Comparison of ENCODE assay signal across 8 cellular contexts in the genomic region with DNA sequence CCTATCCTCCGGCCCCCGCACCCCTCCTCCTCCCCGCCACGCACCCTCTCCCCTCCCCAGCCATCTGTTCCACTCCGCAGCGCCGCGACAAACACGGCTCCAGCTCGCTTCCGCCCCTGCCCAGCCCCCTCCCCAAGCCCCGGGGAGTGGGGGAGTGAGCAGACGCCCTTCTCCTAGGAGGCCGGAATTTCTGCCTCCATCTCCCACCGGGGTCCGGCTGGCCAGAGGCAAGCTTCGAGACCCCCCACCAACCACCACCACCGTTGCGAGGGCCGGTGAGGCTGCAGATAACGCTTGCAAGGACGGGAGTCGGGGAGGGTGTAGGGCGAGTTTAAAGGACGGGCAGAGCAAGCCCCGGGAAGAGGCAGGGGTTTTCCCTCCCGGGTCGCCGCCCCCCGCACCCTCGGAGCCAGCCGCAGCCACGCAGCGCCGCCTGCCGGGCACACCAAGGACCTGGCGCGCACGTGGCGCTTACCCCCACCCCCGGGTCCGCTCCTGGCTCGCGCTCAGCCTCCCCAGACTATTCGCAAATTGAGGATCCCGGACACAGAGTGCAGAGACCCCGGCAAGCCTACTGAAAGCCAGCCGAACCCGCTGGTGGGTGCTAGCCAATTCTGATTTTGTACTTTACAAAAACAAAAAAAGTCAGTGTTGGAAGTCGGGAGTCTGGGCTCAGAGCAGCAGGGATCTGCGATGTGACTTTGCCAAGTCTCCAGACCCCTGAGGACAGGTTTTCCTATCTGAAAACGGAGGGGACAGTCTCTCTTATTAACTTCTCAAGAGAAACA. TPM values are rescaled to one million over a fixed set of nuclear protein-coding genes. Genes with fewer than 3 reads are reported as not detected.
A peak's percentile ranks its signal among the peaks of the same experiment; 100 is the strongest.
DNase-seq lines count a peak whose midpoint lies in the region; ATAC-seq and TF ChIP-seq lines count a peak whose summit lies in the region.

No MANE protein-coding gene starts in this region.

- peaks cover 24% of the 10 kb centered on the region for H3K27me3 Mint-ChIP-seq in activated CD4-positive, alpha-beta T cell treated with anti-CD3 and anti-CD28 coated beads, Interleukin-2, amount 10 ng/mL, durations not matched to agents 7 days and 5 days
- H3K27me3 Mint-ChIP-seq in naive thymus-derived CD8-positive, alpha-beta T cell: peaks cover 4 to 27% (median 15%) of the 10 kb centered on the region in 5 donors

- no peaks in the 10 kb centered on the region for H3K9me3 Mint-ChIP-seq in activated CD4-positive, alpha-beta T cell treated with anti-CD3 and anti-CD28 coated beads, Interleukin-2, amount 10 ng/mL, durations not matched to agents 7 days and 5 days
- H3K9me3 Mint-ChIP-seq in naive thymus-derived CD8-positive, alpha-beta T cell: no peaks in the 10 kb centered on the region

- CTCF ChIA-PET in activated CD4-positive, alpha-beta T cell treated with anti-CD3 and anti-CD28 coated beads, Interleukin-2, amount 10 ng/mL, durations not matched to agents 7 days and 5 days (lab: Charles Lee): interaction anchor here (0.9 to 3.0 kb wide), 11 partner anchors 9 to 162 kb away, joined by 3 to 19 read pairs (median 4); partner anchors contain the start of gene RTN4RL2

- in situ Hi-C loops in HAP-1 (cut with MboI; ENCODE audit: low sequenced_read_pairs): no loop called here

- peaks cover 8% of the 10 kb centered on the region; the same call in 1 of the 2 replicates for H3K27me3 ChIP-seq in MG63
- H3K27me3 ChIP-seq in thoracic aorta (replicated peaks; ENCODE audit: insufficient read depth): peaks cover 6% of the 10 kb centered on the region
- no peaks in the 10 kb centered on the region for H3K27me3 ChIP-seq in HAP-1 (ENCODE audit: low read depth)

- H3K27ac ChIP-seq in thoracic aorta: no peak overlapping the region

- peak; percentile 37 for TF ChIP-seq CTCF in thoracic aorta (IDR thresholded peaks at IDR 0.05)

- H3K27ac Mint-ChIP-seq in activated CD4-positive, alpha-beta T cell treated with anti-CD3 and anti-CD28 coated beads, Interleukin-2, amount 10 ng/mL, durations not matched to agents 7 days and 5 days: no peak overlapping the region
- H3K27ac Mint-ChIP-seq in naive thymus-derived CD8-positive, alpha-beta T cell: peak overlapping the region in 1 of 10 donors; percentile 5

- DNase-seq in MG63 (peak; percentile 54), thoracic aorta (ENCODE audit: low spot score) (no peak), HAP-1 (ENCODE audit: low spot score in 2 of 2) (no peak)
- DNase-seq in activated CD4-positive, alpha-beta T cell treated with anti-CD3 and anti-CD28 coated beads, Interleukin-2, amount 10 ng/mL, durations not matched to agents 7 days and 5 days: peak; percentile 48
- DNase-seq in effector CD4-positive, alpha-beta T cell: peak; percentile 50
- DNase-seq in naive thymus-derived CD8-positive, alpha-beta T cell: peak; percentile 47 to 76 (median 68)

- peak overlapping the region; percentile 29 for H3K4me3 ChIP-seq in MG63
- H3K4me3 ChIP-seq in thoracic aorta: peak overlapping the region; percentile 45
- H3K4me3 ChIP-seq in HAP-1: no peak overlapping the region

- H3K4me1 ChIP-seq in thoracic aorta (ENCODE audit: control insufficient read depth in 1 of 2, low read depth in 2 of 2) (peaks cover 6 to 11% of the 10 kb centered on the region in 2 donors), HAP-1 (no peaks in the 10 kb centered on the region)

- H3K36me3 Mint-ChIP-seq in activated CD4-positive, alpha-beta T cell treated with anti-CD3 and anti-CD28 coated beads, Interleukin-2, amount 10 ng/mL, durations not matched to agents 7 days and 5 days (ENCODE audit: low read depth): peaks cover 6% of the 10 kb centered on the region
- peaks cover 13 to 39% (median 31%) of the 10 kb centered on the region in 3 donors for H3K36me3 Mint-ChIP-seq in naive thymus-derived CD8-positive, alpha-beta T cell

- H3K4me1 Mint-ChIP-seq in activated CD4-positive, alpha-beta T cell treated with anti-CD3 and anti-CD28 coated beads, Interleukin-2, amount 10 ng/mL, durations not matched to agents 7 days and 5 days: peaks cover 10% of the 10 kb centered on the region
- H3K4me1 Mint-ChIP-seq in naive thymus-derived CD8-positive, alpha-beta T cell: peaks cover 4 to 30% (median 10%) of the 10 kb centered on the region in 4 donors

- H3K9me3 ChIP-seq in MG63 (no peaks in the 10 kb centered on the region), thoracic aorta (no peaks in the 10 kb centered on the region), HAP-1 (no peaks in the 10 kb centered on the region)

- no peak overlapping the region for H3K4me3 Mint-ChIP-seq in activated CD4-positive, alpha-beta T cell treated with anti-CD3 and anti-CD28 coated beads, Interleukin-2, amount 10 ng/mL, durations not matched to agents 7 days and 5 days
- peak overlapping the region in 8 of 10 donors; percentile 6 to 56 (median 40) for H3K4me3 Mint-ChIP-seq in naive thymus-derived CD8-positive, alpha-beta T cell

- peak; percentile 31 for ATAC-seq in GM18861 (IDR thresholded peaks at IDR 0.05; ENCODE audit: unreplicated experiment)
- peak; percentile 86 to 92 for ATAC-seq in naive thymus-derived CD8-positive, alpha-beta T cell
- no peak for ATAC-seq in thoracic aorta (ENCODE audit: insufficient number of reproducible peaks, low FRiP score, low read depth)
- ATAC-seq in HG02610 (IDR thresholded peaks at IDR 0.05; ENCODE audit: unreplicated experiment): no peak

- H3K36me3 ChIP-seq in MG63 (no peaks in the 10 kb centered on the region), thoracic aorta (peaks cover 15% of the 10 kb centered on the region), HAP-1 (replicated peaks) (peaks cover 31% of the 10 kb centered on the region)

- POLR2A ChIA-PET in activated CD4-positive, alpha-beta T cell treated with anti-CD3 and anti-CD28 coated beads, Interleukin-2, amount 10 ng/mL, durations not matched to agents 7 days and 5 days (lab: Charles Lee): interaction anchor here (0.7 kb wide), 1 partner anchor 44 kb away, joined by 3 read pairs; no protein-coding TSS in a partner anchor
- POLR2A ChIA-PET in naive thymus-derived CD8-positive, alpha-beta T cell (lab: Charles Lee): interaction anchor here (0.9 to 1.2 kb wide), 4 partner anchors 22 to 32 kb away, joined by 3 to 4 read pairs (median 3); partner anchors contain the start of gene RTN4RL2

RNA-seq across cellular contexts. Expression of gene RTN4RL2, which starts 22.6 kb away (rescaled TPM):
- total RNA-seq in MG63 (2014; rRNA removed; shearing (Covaris generic); ENCODE audit: low replicate concordance): 0.03 and 1.6 TPM in 2 replicates
- under 1 TPM in 1 of 2 experiments, not detected in 1; 0.35 TPM for total RNA-seq in activated CD4-positive, alpha-beta T cell treated with anti-CD3 and anti-CD28 coated beads, Interleukin-2, amount 10 ng/mL, durations not matched to agents 7 days and 5 days
- total RNA-seq in naive thymus-derived CD8-positive, alpha-beta T cell: not detected
- polyA plus RNA-seq in naive thymus-derived CD8-positive, alpha-beta T cell: under 1 TPM in 2 of 3 donors, not detected in 1; 0.09 to 0.21 TPM
- total RNA-seq in thoracic aorta: under 1 TPM in 1 of 2 donors, not detected in 1; 0.35 TPM

RNA-seq across cellular contexts. Expression of gene SLC43A1, which starts 32.5 kb away (rescaled TPM):
- 3.2 and 4.0 TPM in 2 replicates for total RNA-seq in MG63 (2014; rRNA removed; shearing (Covaris generic); ENCODE audit: low replicate concordance)
- total RNA-seq in activated CD4-positive, alpha-beta T cell treated with anti-CD3 and anti-CD28 coated beads, Interleukin-2, amount 10 ng/mL, durations not matched to agents 7 days and 5 days: 10 to 100 TPM; 22.9 to 23.4 TPM
- 10 to 100 TPM; 27.2 to 27.8 TPM for total RNA-seq in naive thymus-derived CD8-positive, alpha-beta T cell
- 10 to 100 TPM; 15.3 to 23.2 (median 21.4) TPM for polyA plus RNA-seq in naive thymus-derived CD8-positive, alpha-beta T cell
- 10 to 100 TPM; 16.6 to 23.6 TPM for total RNA-seq in thoracic aorta

RNA-seq across cellular contexts. Expression of gene TIMM10, which starts 47.6 kb away (rescaled TPM):
- 99.6 and 106 TPM in 2 replicates for total RNA-seq in MG63 (2014; rRNA removed; shearing (Covaris generic); ENCODE audit: low replicate concordance)
- total RNA-seq in activated CD4-positive, alpha-beta T cell treated with anti-CD3 and anti-CD28 coated beads, Interleukin-2, amount 10 ng/mL, durations not matched to agents 7 days and 5 days: 10 to 100 TPM; 87.3 to 97.7 TPM
- 10 to 100 TPM; 26.6 to 30.2 TPM for total RNA-seq in naive thymus-derived CD8-positive, alpha-beta T cell
- polyA plus RNA-seq in naive thymus-derived CD8-positive, alpha-beta T cell: 10 to 100 TPM; 66.1 to 86.5 (median 70.5) TPM
- 10 to 100 TPM; 19.5 to 33.5 TPM for total RNA-seq in thoracic aorta

RNA-seq across cellular contexts. Expression of gene SMTNL1, which starts 54.4 kb away (rescaled TPM):
- total RNA-seq in MG63 (2014; rRNA removed; shearing (Covaris generic); ENCODE audit: low replicate concordance): not detected in 2 replicates
- total RNA-seq in activated CD4-positive, alpha-beta T cell treated with anti-CD3 and anti-CD28 coated beads, Interleukin-2, amount 10 ng/mL, durations not matched to agents 7 days and 5 days: not detected
- total RNA-seq in naive thymus-derived CD8-positive, alpha-beta T cell: not detected
- under 1 TPM in 2 of 3 donors, not detected in 1; 0.12 to 0.37 TPM for polyA plus RNA-seq in naive thymus-derived CD8-positive, alpha-beta T cell
- not detected for total RNA-seq in thoracic aorta

RNA-seq across cellular contexts. Expression of gene SLC43A3, which starts 56.1 kb away (rescaled TPM):
- 73.1 and 84.3 TPM in 2 replicates for total RNA-seq in MG63 (2014; rRNA removed; shearing (Covaris generic); ENCODE audit: low replicate concordance)
- total RNA-seq in activated CD4-positive, alpha-beta T cell treated with anti-CD3 and anti-CD28 coated beads, Interleukin-2, amount 10 ng/mL, durations not matched to agents 7 days and 5 days: 100 to 1,000 TPM in 1 of 2 experiments, 10 to 100 TPM in 1; 98.2 to 104 TPM
- 10 to 100 TPM; 14.5 to 17.4 TPM for total RNA-seq in naive thymus-derived CD8-positive, alpha-beta T cell
- 10 to 100 TPM; 11.4 to 13.7 (median 11.5) TPM for polyA plus RNA-seq in naive thymus-derived CD8-positive, alpha-beta T cell
- total RNA-seq in thoracic aorta: 10 to 100 TPM; 76.0 to 92.3 TPM

Comparison
In these comparisons a context has a peak if more than half of its experiments do, and no peak if none do; other contexts are left out.
1. ATAC-seq: peak in GM18861 (single experiment) and naive thymus-derived CD8-positive, alpha-beta T cell (2 of 2); none in thoracic aorta (single experiment) and HG02610 (single experiment).
2. DNase-seq: peak in MG63 (single experiment), activated CD4-positive, alpha-beta T cell treated with anti-CD3 and anti-CD28 coated beads, Interleukin-2, amount 10 ng/mL, durations not matched to agents 7 days and 5 days (single experiment), effector CD4-positive, alpha-beta T cell (single experiment) and naive thymus-derived CD8-positive, alpha-beta T cell (10 of 10); none in thoracic aorta (single experiment) and HAP-1 (0 of 2).